Comparison of ENCODE assay signal across 33 cellular contexts in genomic region chr20:15600565-15600964, GRCh38.
"Had no signal": no experiment of that assay in that cellular context is flagged by ENCODE, and none has a peak within 500 bp of the region (broad histone marks: within the 10 kb centered on the region; RNA-seq: fewer than 3 reads in every experiment).

No MANE protein-coding gene starts in this region.

- H3K36me3 ChIP-seq: adrenal gland, brain microvascular endothelial cell, breast epithelium had no signal

- H3K27ac ChIP-seq: adrenal gland, body of pancreas, brain microvascular endothelial cell, breast epithelium, VCaP had no signal

- H3K4me3 ChIP-seq: adrenal gland, body of pancreas, breast epithelium had no signal

- H3K9me3 ChIP-seq: adrenal gland, body of pancreas, breast epithelium had no signal

- H3K4me1 ChIP-seq: adrenal gland, body of pancreas, breast epithelium had no signal

- H3K27me3 ChIP-seq: adrenal gland, body of pancreas, brain microvascular endothelial cell, breast epithelium had no signal

- ATAC-seq: activated CD8-positive, alpha-beta T cell treated with anti-CD3 and anti-CD28 coated beads for 36 hours; activated naive CD4-positive, alpha-beta T cell treated with anti-CD3 and anti-CD28 coated beads, Interleukin-2, amount 50 U/mL, for 72 hours; activated T-cell treated with anti-CD3 and anti-CD28 coated beads, Interleukin-2, amount 50 U/mL, for 4 hours; activated T-cell treated with anti-CD3 and anti-CD28 coated beads, Interleukin-2, amount 50 U/mL, for 72 hours; activated T-helper 17 cell treated with anti-CD3 and anti-CD28 coated beads, Interleukin-2, amount 50 U/mL, for 72 hours; body of pancreas had no signal

- FAIRE-seq: astrocyte, TTC549 had no signal

- DNase-seq: activated B cell treated with CpG ODN at 0.5 μM for 24 hours; activated CD4-positive, alpha-beta memory T cell treated with anti-CD3 and anti-CD28 coated beads for 36 hours; activated CD4-positive, alpha-beta T cell treated with anti-CD3 and anti-CD28 coated beads for 4 hours; activated CD4-positive, alpha-beta T cell treated with anti-CD3 and anti-CD28 coated beads, Interleukin-2, amount 10 ng/mL, durations not matched to agents 24 days and 14 days; activated CD4-positive, alpha-beta T cell treated with anti-CD3 and anti-CD28 coated beads, Interleukin-2, amount 50 U/mL, for 1 hour; activated CD4-positive, alpha-beta T cell treated with anti-CD3 and anti-CD28 coated beads, Interleukin-2, amount 50 U/mL, for 4 hours; activated CD4-positive, CD25-positive, alpha-beta regulatory T cell treated with anti-CD3 and anti-CD28 coated beads, Interleukin-2, amount 50 U/mL, for 72 hours; activated CD8-positive, alpha-beta memory T cell treated with anti-CD3 and anti-CD28 coated beads, Interleukin-2, amount 50 U/mL, for 4 hours; activated CD8-positive, alpha-beta T cell treated with anti-CD3 and anti-CD28 coated beads for 36 hours; activated effector memory CD4-positive, alpha-beta T cell treated with anti-CD3 and anti-CD28 coated beads, Interleukin-2, amount 50 U/mL, for 16 hours; activated gamma-delta T cell treated with Interleukin-2 at 50 U/mL for 16 hours; activated naive CD4-positive, alpha-beta T cell; activated naive CD4-positive, alpha-beta T cell treated with anti-CD3 and anti-CD28 coated beads for 36 hours; activated naive CD4-positive, alpha-beta T cell treated with anti-CD3 and anti-CD28 coated beads, Interleukin-2, amount 50 U/mL, for 16 hours; activated naive CD8-positive, alpha-beta T cell treated with anti-CD3 and anti-CD28 coated beads for 36 hours; activated T-cell treated with anti-CD3 and anti-CD28 coated beads for 4 hours; activated T-cell treated with anti-CD3 and anti-CD28 coated beads, Interleukin-2, amount 50 U/mL, for 1 hour; activated T-cell treated with anti-CD3 and anti-CD28 coated beads, Interleukin-2, amount 50 U/mL, for 4 hours; activated T-cell treated with anti-CD3 and anti-CD28 coated beads, Interleukin-2, amount 50 U/mL, for 72 hours; adrenal gland; amniotic stem cell; aorta; body of pancreas; brain microvascular endothelial cell; central memory CD4-positive, alpha-beta T cell; T-helper 2 cell; T-helper 9 cell had no signal
